In genomic region chr15:67068724-67069400, GRCh38 we compare ENCODE assay signal across 1 cellular context.
A peak's percentile ranks its signal among the peaks of the same experiment; 100 is the strongest.
TF ChIP-seq lines count a peak whose summit lies in the region.

No MANE protein-coding gene starts in this region.

TF ChIP-seq in K562, 482 proteins besides CTCF, POLR2A, EP300 and RAD21 (continued from another document):
- TF ChIP-seq MNT (conservative IDR thresholded peaks at IDR 0.05) = no peak
- no peak for TF ChIP-seq USF2 (CRISPR knock-in tag; IDR thresholded peaks at IDR 0.05)
- no peak for TF ChIP-seq ZNF609 (CRISPR knock-in tag; IDR thresholded peaks at IDR 0.05; ENCODE audit: borderline replicate concordance)
- peak; percentile 37; the same call in 1 of the 2 replicates for TF ChIP-seq RFX1 (IDR thresholded peaks at IDR 0.05)
- TF ChIP-seq BDP1 (IDR thresholded peaks at IDR 0.05; ENCODE audit: insufficient read depth, insufficient read length) = no peak
- TF ChIP-seq EZH2 (IDR thresholded peaks at IDR 0.05; ENCODE audit: borderline replicate concordance, low read depth, low read length) = no peak
- no peak for TF ChIP-seq MTA2 (IDR thresholded peaks at IDR 0.05; ENCODE audit: low read depth)
- no peak for TF ChIP-seq LARP7 (IDR thresholded peaks at IDR 0.05)
- TF ChIP-seq ZSCAN29 (IDR thresholded peaks at IDR 0.05) = no peak
- no peak for TF ChIP-seq EP400 (IDR thresholded peaks at IDR 0.05)
- no peak for TF ChIP-seq ZBTB11 (CRISPR knock-in tag; IDR thresholded peaks at IDR 0.05)
- peak; percentile 3 for TF ChIP-seq SAP30 (IDR thresholded peaks at IDR 0.05; ENCODE audit: borderline replicate concordance, insufficient read depth, low read depth, low read length, poor library complexity, severe bottlenecking)
- peak; percentile 38 for TF ChIP-seq CBFA2T3 (IDR thresholded peaks at IDR 0.05)
